ENCODE assay signal across 14 cellular contexts in genomic region chr9:113137196-113138168, GRCh38.
"Had no signal": no experiment of that assay in that cellular context is flagged by ENCODE, and none has a peak within 500 bp of the region (broad histone marks: within the 10 kb centered on the region; RNA-seq: fewer than 3 reads in every experiment).

No MANE protein-coding gene starts in this region.

- H3K4me1 ChIP-seq: esophagus muscularis mucosa, testis, upper lobe of right lung had no signal

- H3K9me3 ChIP-seq: testis, upper lobe of right lung had no signal

- DNase-seq: activated CD4-positive, alpha-beta memory T cell treated with anti-CD3 and anti-CD28 coated beads, Interleukin-2, amount 10 ng/mL, durations not matched to agents 7 days and 5 days; activated CD4-positive, alpha-beta T cell treated with anti-CD3 and anti-CD28 coated beads for 48 hours; activated CD4-positive, CD25-positive, alpha-beta regulatory T cell; activated CD8-positive, alpha-beta memory T cell treated with anti-CD3 and anti-CD28 coated beads, Interleukin-2, amount 10 ng/mL, durations not matched to agents 7 days and 5 days; activated naive CD4-positive, alpha-beta T cell treated with Interleukin-2 at 50 U/mL for 16 hours; aorta; effector memory CD4-positive, alpha-beta T cell; left colon; right cardiac atrium; testis; upper lobe of right lung had no signal

- H3K27me3 ChIP-seq: esophagus muscularis mucosa, testis, upper lobe of right lung had no signal

- H3K36me3 ChIP-seq: esophagus muscularis mucosa, upper lobe of right lung had no signal

- H3K27ac ChIP-seq: esophagus muscularis mucosa, skin epidermis, testis, upper lobe of right lung had no signal

- H3K4me3 ChIP-seq: esophagus muscularis mucosa, lung, skin epidermis, testis, upper lobe of right lung had no signal
